12 cellular contexts compared by ENCODE assay signal in genomic region chr15:64640146-64640868, GRCh38.
DNase-seq lines count a peak whose midpoint lies in the region; ATAC-seq and TF ChIP-seq lines count a peak whose summit lies in the region.
"Had no signal": no experiment of that assay in that cellular context is flagged by ENCODE, and none has a peak within 500 bp of the region (broad histone marks: within the 10 kb centered on the region; RNA-seq: fewer than 3 reads in every experiment).

No MANE protein-coding gene starts in this region.

- H3K27ac Mint-ChIP-seq in T-cell (peak overlapping the region; percentile 61 to 90), type B pancreatic cell (peak overlapping the region; percentile 74)

- H3K4me1 Mint-ChIP-seq in T-cell (peaks cover 54 to 66% (median 64%) of the 10 kb centered on the region in 3 donors), type B pancreatic cell (ENCODE audit: unreplicated experiment) (peaks cover 38% of the 10 kb centered on the region)

- H3K4me3 Mint-ChIP-seq in T-cell (peak overlapping the region in 1 of 3 donors; percentile 18), type B pancreatic cell (no peak overlapping the region)

- POLR2A ChIA-PET in T-cell (lab: Charles Lee), result interaction anchor here in 1 of 2 donors (1.1 kb wide), 1 partner anchor 9 kb away, joined by 3 read pairs; no protein-coding TSS in a partner anchor

- CTCF ChIA-PET in T-cell (lab: Charles Lee), result no interaction called here

- peaks cover 0 to 6% (median 3%) of the 10 kb centered on the region in 3 donors for H3K9me3 Mint-ChIP-seq in T-cell
- H3K9me3 Mint-ChIP-seq in type B pancreatic cell, result no peaks in the 10 kb centered on the region

- intact Hi-C loops in left cardiac atrium (cut with DNase I), result no loop called here
- intact Hi-C loops in cardiac septum (cut with DNase I), result no loop called here
- intact Hi-C loops in left colon (cut with DNase I, micrococcal nuclease), result no loop called here

- no peak for DNase-seq in left cardiac atrium
- no peak for DNase-seq in cardiac septum (ENCODE audit: low spot score)
- DNase-seq in T-cell, result no peak
- DNase-seq in left colon, result no peak
- no peak for DNase-seq in type B pancreatic cell (ENCODE audit: extremely low spot score, unreplicated experiment)
- no peak for DNase-seq in dedifferentiated amniotic fluid mesenchymal stem cell (ENCODE audit: extremely low spot score)
- DNase-seq in GDM1 (lab: John Stamatoyannopoulos, UW), result no peak
- DNase-seq in NCI-H1436 (lab: John Stamatoyannopoulos, UW), result no peak
- DNase-seq: BE2C, NCI-H1092 treated with DMSO at 0.1 percent for 48 hours, psoas muscle had no signal

- H3K36me3 Mint-ChIP-seq in T-cell (peaks cover 27% of the 10 kb centered on the region), type B pancreatic cell (peaks cover 21% of the 10 kb centered on the region)

- peak; percentile 13 to 39 for ATAC-seq in left cardiac atrium
- peak in 1 of 4 experiments; percentile 35 for ATAC-seq in T-cell (replicated peaks in 1 of 4)
- ATAC-seq in left colon, result peak; percentile 74
- ATAC-seq: psoas muscle, SK-N-SH treated with all-trans-retinoic acid at 6 μM for 48 hours had no signal

- no peaks in the 10 kb centered on the region for H3K27me3 Mint-ChIP-seq in T-cell
- no peaks in the 10 kb centered on the region for H3K27me3 Mint-ChIP-seq in type B pancreatic cell

- TF ChIP-seq CTCF in type B pancreatic cell (conservative IDR thresholded peaks at IDR 0.05), result no peak
